Comparison of ENCODE assay signal across 8 cellular contexts in the genomic region with DNA sequence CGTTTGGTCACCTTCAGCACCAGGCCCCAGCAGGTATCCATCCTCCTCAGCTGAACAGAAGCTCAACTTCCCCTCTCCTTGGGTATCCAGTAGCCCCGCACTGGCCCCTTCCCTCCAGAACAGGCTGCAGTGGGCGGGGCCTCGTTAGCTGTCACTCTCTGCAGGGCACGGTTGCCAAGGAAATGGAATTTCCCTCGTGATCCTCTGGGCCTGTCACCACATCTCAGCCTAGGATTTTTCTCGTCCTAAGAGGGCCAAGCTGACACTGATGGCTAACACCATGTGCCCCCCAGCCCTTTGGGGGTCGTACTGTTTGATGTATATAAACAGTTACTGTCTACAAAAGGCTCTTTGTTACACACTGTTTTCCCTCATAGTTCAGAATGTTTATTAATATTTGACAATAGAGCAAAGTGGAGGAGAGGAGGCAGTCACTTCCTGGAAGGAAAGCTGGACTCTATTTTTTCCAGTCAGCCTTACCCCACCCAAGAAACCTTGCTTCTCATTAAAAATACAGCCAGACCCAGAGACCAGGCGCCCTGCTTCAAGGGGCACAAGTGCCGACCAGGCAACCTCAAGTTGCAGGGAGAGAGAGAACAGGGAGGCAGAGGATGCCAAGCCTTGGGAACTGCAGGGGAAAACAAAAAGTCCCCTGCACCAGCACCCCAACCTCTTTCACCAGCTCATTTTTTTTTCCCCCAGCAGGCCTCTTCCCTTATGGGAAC. TPM values are rescaled to one million over a fixed set of nuclear protein-coding genes. Genes with fewer than 3 reads are reported as not detected.
A peak's percentile ranks its signal among the peaks of the same experiment; 100 is the strongest.
DNase-seq lines count a peak whose midpoint lies in the region; ATAC-seq and TF ChIP-seq lines count a peak whose summit lies in the region.

No MANE protein-coding gene starts in this region.

- H2AFZ ChIP-seq in trophoblast cell (ENCODE audit: insufficient read depth, low read length, poor library complexity): no peak overlapping the region

- H3K27ac ChIP-seq in Panc1 (ENCODE audit: low read length): no peak overlapping the region
- H3K27ac ChIP-seq in trophoblast cell (ENCODE audit: low read depth, low read length): no peak overlapping the region

- no peak overlapping the region for H3K4me2 ChIP-seq in trophoblast cell (ENCODE audit: low read length)

- H3K36me3 ChIP-seq in Panc1 (ENCODE audit: control insufficient read depth, insufficient read depth, low read length): no peaks in the 10 kb centered on the region
- no peaks in the 10 kb centered on the region for H3K36me3 ChIP-seq in trophoblast cell (ENCODE audit: control insufficient read depth in 1 of 2, insufficient read depth in 2 of 2, low read length in 2 of 2)

- H2BK120ac ChIP-seq in trophoblast cell (ENCODE audit: insufficient read depth, low read length, poor library complexity): no peak overlapping the region

- H3K18ac ChIP-seq in trophoblast cell (ENCODE audit: low read length): no peak overlapping the region

- POLR2A ChIA-PET in Panc1 (lab: Charles Lee): interaction anchor here (0.6 kb wide), 1 partner anchor 27 kb away, joined by 6 read pairs; no protein-coding TSS in a partner anchor

- no peak for TF ChIP-seq CTCF in Panc1 (IDR thresholded peaks at IDR 0.05)

- H2BK12ac ChIP-seq in trophoblast cell (ENCODE audit: low read length): no peak overlapping the region

- H3K9me3 ChIP-seq in Panc1 (ENCODE audit: control insufficient read depth, insufficient read depth, low read depth, low read length): no peaks in the 10 kb centered on the region
- H3K9me3 ChIP-seq in trophoblast cell (ENCODE audit: insufficient read depth, low read depth, low read length): no peaks in the 10 kb centered on the region

- no peak overlapping the region for H4K91ac ChIP-seq in trophoblast cell (ENCODE audit: low read depth, low read length)

- H3K4me1 ChIP-seq in Panc1 (ENCODE audit: control insufficient read depth, insufficient read depth, low read length) (peaks cover 5% of the 10 kb centered on the region; the same call in 1 of the 2 replicates), trophoblast cell (ENCODE audit: control insufficient read depth in 1 of 2, insufficient read depth in 2 of 2, low read length in 2 of 2) (peaks cover 2 to 7% of the 10 kb centered on the region in 2 experiments)

- in situ Hi-C loops in Panc1 (cut with HindIII; ENCODE audit: low pct_unique_long_range_greater_than_20kb, low sequenced_read_pairs): no loop called here

- DNase-seq in COR-L47 (lab: John Stamatoyannopoulos, UW) (peak; percentile 88), Panc1 (ENCODE audit: low read depth, low spot score) (no peak), head of caudate nucleus (peak; percentile 88 to 97 (median 94)), trophoblast cell (peak in 1 of 2 donors; percentile 7), T-helper 9 cell (no peak), ureter (ENCODE audit: low spot score) (no peak)

- H3K79me1 ChIP-seq in trophoblast cell (ENCODE audit: low read length): peaks cover 2% of the 10 kb centered on the region

- no peak overlapping the region for H3K4me3 ChIP-seq in Panc1 (ENCODE audit: low read depth in 2 of 2, low read length in 2 of 2)
- no peak overlapping the region for H3K4me3 ChIP-seq in trophoblast cell (ENCODE audit: low read depth, low read length)

- H3K14ac ChIP-seq in trophoblast cell (ENCODE audit: low read length): no peak overlapping the region

- BruUV-seq in Panc1 (replicated peaks; lab: Mats Ljungman, UMichigan): no TSS peak

- H2BK5ac ChIP-seq in trophoblast cell (ENCODE audit: low read depth, low read length, poor library complexity): no peak overlapping the region

- ATAC-seq in GM21423 (IDR thresholded peaks at IDR 0.05; ENCODE audit: unreplicated experiment): peak; percentile 51
- ATAC-seq in Panc1: peak; percentile 72; the same call in 1 of the 2 replicates
- no peak for ATAC-seq in GM21576 (IDR thresholded peaks at IDR 0.05; ENCODE audit: unreplicated experiment)

- no peaks in the 10 kb centered on the region for H3K79me2 ChIP-seq in trophoblast cell (ENCODE audit: control insufficient read depth, insufficient read depth, low read length, poor library complexity)

- H4K12ac ChIP-seq in trophoblast cell (ENCODE audit: low read depth, low read length): no peak overlapping the region

- no peak overlapping the region for H3K4ac ChIP-seq in trophoblast cell (ENCODE audit: low read depth, low read length)

- H4K8ac ChIP-seq in trophoblast cell (ENCODE audit: low read depth, low read length): peak overlapping the region; percentile 48

- H3K9ac ChIP-seq in trophoblast cell (ENCODE audit: low read length): no peak overlapping the region

- H3K23ac ChIP-seq in trophoblast cell (ENCODE audit: low read length): no peak overlapping the region

- intact Hi-C loops in Panc1 (cut with micrococcal nuclease; ENCODE audit: unreplicated experiment): no loop called here
- intact Hi-C loops in head of caudate nucleus (cut with DNase I): loop anchor here (5.0 kb wide), 1 partner anchor 46 kb away; the partner anchor contains the start of gene FEZ1

- H3K27me3 ChIP-seq in Panc1 (ENCODE audit: control insufficient read depth, insufficient read depth, low read length) (no peaks in the 10 kb centered on the region), trophoblast cell (ENCODE audit: insufficient read depth, low read length) (no peaks in the 10 kb centered on the region)

- CTCF ChIA-PET in Panc1 (lab: Charles Lee): interaction anchor here (0.6 kb wide), 2 partner anchors 28 to 656 kb away, joined by 3 to 5 read pairs; no protein-coding TSS in a partner anchor

- WGBS in trophoblast cell (ENCODE audit: extremely low coverage, insufficient coverage, insufficient read length): no CpG with 5 or more reads among the region's 10 CpGs

- no peak overlapping the region for H2AK5ac ChIP-seq in trophoblast cell (ENCODE audit: low read length)

RNA-seq across cellular contexts. Expression of gene FEZ1, which starts 44.5 kb away (rescaled TPM):
- total RNA-seq in Panc1 (2021; ENCODE audit: unreplicated experiment) (2.4 TPM), ureter (33.7 TPM)
- polyA plus RNA-seq in Panc1 (2012; ENCODE audit: insufficient read length): 0.81 TPM
- 6.1 and 6.2 TPM in 2 replicates for polyA plus RNA-seq in trophoblast cell (2013)

Comparison
In these comparisons a context has a peak if more than half of its experiments do, and no peak if none do; other contexts are left out.
1. DNase-seq: peak in COR-L47 (single experiment) and head of caudate nucleus (42 of 42); none in Panc1 (single experiment), T-helper 9 cell (single experiment) and ureter (single experiment).
2. RNA of gene FEZ1, which starts 44.5 kb away (total RNA-seq): 33.7 TPM in ureter (single experiment); 2.4 TPM in Panc1 (single experiment); every median in the first group is over 10 times any median in the second.